In genomic region chr1:40373323-40374283, GRCh38 we compare ENCODE assay signal across 8 cellular contexts.
DNase-seq lines count a peak whose midpoint lies in the region; ATAC-seq lines count a peak whose summit lies in the region.

TSS of gene SMAP2 (plus strand) at chr1:40373727. CDS start at chr1:40374121, 394 bp downstream.

- DNase-seq in NCI-H748 (lab: John Stamatoyannopoulos, UW; ENCODE audit: unreplicated experiment) (peak; percentile 100), cortex of kidney (lab: John Stamatoyannopoulos, UW) (peak; percentile 35), left kidney (ENCODE audit: low read depth, low spot score) (peak; percentile 98)
- peak; percentile 94 for DNase-seq in activated CD4-positive, alpha-beta T cell treated with anti-CD3 and anti-CD28 coated beads, Interleukin-2, amount 50 U/mL, for 1 hour
- peak; percentile 96 to 97 for DNase-seq in stimulated activated CD4-positive, alpha-beta T cell treated with anti-CD3 and anti-CD28 coated beads, Interleukin-2, amount 100 ng/mL, for 24 hours

- H3K27me3 ChIP-seq in BLaER1, result no peaks in the 10 kb centered on the region

- H4K20me1 ChIP-seq in BLaER1, result no peaks in the 10 kb centered on the region; the same call in 1 of the 2 replicates

- peak within 1 kb of the TSS; percentile 83 for H3K4me2 ChIP-seq in BLaER1

- peaks cover 17% of the 10 kb centered on the region for H3K4me1 ChIP-seq in BLaER1

- peak within 1 kb of the TSS; percentile 83 for H3K27ac ChIP-seq in BLaER1

- peak within 1 kb of the TSS; percentile 85 for H3K9ac ChIP-seq in BLaER1

- peak; percentile 85 for ATAC-seq in GM19351 (IDR thresholded peaks at IDR 0.05; ENCODE audit: unreplicated experiment)
- peak; percentile 73 for ATAC-seq in HG03520 (IDR thresholded peaks at IDR 0.05; ENCODE audit: unreplicated experiment)

- no peaks in the 10 kb centered on the region for H3K9me3 ChIP-seq in BLaER1

- peak within 1 kb of the TSS; percentile 100 for H3K4me3 ChIP-seq in BLaER1

- H3K36me3 ChIP-seq in BLaER1, result peaks cover 14% of the 10 kb centered on the region; the same call in 1 of the 2 replicates

Comparison
In these comparisons a context has a peak if more than half of its experiments do, and no peak if none do; other contexts are left out.
1. Peak in every context shown above with its lines: DNase-seq, ATAC-seq, H3K4me3 ChIP-seq and H3K27ac ChIP-seq.
2. DNase-seq: peak in every context shown above with its lines; median percentile 100 in NCI-H748; 98 in left kidney; 96 in stimulated activated CD4-positive, alpha-beta T cell treated with anti-CD3 and anti-CD28 coated beads, Interleukin-2, amount 100 ng/mL, for 24 hours; 94 in activated CD4-positive, alpha-beta T cell treated with anti-CD3 and anti-CD28 coated beads, Interleukin-2, amount 50 U/mL, for 1 hour; 35 in cortex of kidney.